8 cellular contexts compared by ENCODE assay signal in genomic region chr18:8988262-8988871, GRCh38.
DNase-seq lines count a peak whose midpoint lies in the region; ATAC-seq lines count a peak whose summit lies in the region.

No MANE protein-coding gene starts in this region.

- peak; percentile 48 for DNase-seq in activated gamma-delta T cell treated with Interleukin-2 at 50 U/mL for 16 hours
- DNase-seq in activated gamma-delta T cell (lab: John Stamatoyannopoulos, UW) = no peak
- DNase-seq in NCI-H510A (lab: John Stamatoyannopoulos, UW) = peak; percentile 15
- DNase-seq in activated CD4-positive, alpha-beta T cell treated with anti-CD3 and anti-CD28 coated beads, Interleukin-2, amount 50 U/mL, for 1 hour = peak; percentile 45
- peak; percentile 39 to 69 for DNase-seq in dermis microvascular lymphatic vessel endothelial cell (ENCODE audit: low read depth in 2 of 2)
- peak; percentile 73 to 80 for DNase-seq in lung microvascular endothelial cell (ENCODE audit: low read depth in 2 of 2)
- peak; percentile 7 to 20 for DNase-seq in stimulated activated CD8-positive, alpha-beta memory T cell treated with anti-CD3 and anti-CD28 coated beads, Interleukin-2, amount 100 ng/mL, for 48 hours (ENCODE audit: low read depth in 2 of 2)

- peak; percentile 66 for ATAC-seq in HG03139 (IDR thresholded peaks at IDR 0.05; ENCODE audit: unreplicated experiment)
